ENCODE assay signal across 1 cellular context in the genomic region with DNA sequence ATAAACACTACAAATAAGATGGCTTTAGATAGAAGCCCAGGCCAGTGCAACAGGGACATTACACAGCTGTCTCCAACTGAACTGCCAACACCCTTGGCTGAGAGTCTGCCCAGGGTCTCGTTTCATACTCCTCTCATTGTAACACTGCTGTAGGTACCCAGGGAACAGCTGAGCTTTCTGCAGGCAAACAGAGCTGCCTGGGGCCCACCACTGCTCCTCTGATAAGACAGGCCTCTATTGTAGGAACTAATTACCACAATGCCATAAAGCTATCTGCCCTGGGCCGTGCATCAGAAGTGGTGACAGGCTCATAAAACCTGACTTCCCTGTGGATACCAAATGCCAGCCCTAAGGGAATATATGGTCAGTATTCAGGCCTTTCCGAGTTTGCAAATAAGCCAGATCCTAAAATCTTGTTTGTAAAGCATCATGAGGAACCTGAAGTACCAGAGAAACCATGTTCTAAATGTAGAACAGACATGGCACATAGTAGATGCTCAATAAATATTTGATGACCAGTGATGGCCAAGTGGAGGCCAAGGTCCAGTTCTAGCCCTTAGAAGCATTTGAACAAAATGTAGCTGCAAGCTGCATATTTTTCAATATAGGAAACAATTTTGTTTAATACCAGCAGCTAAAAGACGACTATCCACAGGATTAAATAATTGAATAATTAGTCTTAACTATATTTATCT.
TF ChIP-seq lines count a peak whose summit lies in the region.

No MANE protein-coding gene starts in this region.

TF ChIP-seq in HEK293, 187 proteins besides CTCF, POLR2A, EP300 and RAD21 (continued from another document and continues in another):
- TF ChIP-seq OVOL3 (tag by site-specific recombination; IDR thresholded peaks at IDR 0.05) = peak; percentile 49; the same call in 1 of the 2 replicates
- TF ChIP-seq, protein P1, sequence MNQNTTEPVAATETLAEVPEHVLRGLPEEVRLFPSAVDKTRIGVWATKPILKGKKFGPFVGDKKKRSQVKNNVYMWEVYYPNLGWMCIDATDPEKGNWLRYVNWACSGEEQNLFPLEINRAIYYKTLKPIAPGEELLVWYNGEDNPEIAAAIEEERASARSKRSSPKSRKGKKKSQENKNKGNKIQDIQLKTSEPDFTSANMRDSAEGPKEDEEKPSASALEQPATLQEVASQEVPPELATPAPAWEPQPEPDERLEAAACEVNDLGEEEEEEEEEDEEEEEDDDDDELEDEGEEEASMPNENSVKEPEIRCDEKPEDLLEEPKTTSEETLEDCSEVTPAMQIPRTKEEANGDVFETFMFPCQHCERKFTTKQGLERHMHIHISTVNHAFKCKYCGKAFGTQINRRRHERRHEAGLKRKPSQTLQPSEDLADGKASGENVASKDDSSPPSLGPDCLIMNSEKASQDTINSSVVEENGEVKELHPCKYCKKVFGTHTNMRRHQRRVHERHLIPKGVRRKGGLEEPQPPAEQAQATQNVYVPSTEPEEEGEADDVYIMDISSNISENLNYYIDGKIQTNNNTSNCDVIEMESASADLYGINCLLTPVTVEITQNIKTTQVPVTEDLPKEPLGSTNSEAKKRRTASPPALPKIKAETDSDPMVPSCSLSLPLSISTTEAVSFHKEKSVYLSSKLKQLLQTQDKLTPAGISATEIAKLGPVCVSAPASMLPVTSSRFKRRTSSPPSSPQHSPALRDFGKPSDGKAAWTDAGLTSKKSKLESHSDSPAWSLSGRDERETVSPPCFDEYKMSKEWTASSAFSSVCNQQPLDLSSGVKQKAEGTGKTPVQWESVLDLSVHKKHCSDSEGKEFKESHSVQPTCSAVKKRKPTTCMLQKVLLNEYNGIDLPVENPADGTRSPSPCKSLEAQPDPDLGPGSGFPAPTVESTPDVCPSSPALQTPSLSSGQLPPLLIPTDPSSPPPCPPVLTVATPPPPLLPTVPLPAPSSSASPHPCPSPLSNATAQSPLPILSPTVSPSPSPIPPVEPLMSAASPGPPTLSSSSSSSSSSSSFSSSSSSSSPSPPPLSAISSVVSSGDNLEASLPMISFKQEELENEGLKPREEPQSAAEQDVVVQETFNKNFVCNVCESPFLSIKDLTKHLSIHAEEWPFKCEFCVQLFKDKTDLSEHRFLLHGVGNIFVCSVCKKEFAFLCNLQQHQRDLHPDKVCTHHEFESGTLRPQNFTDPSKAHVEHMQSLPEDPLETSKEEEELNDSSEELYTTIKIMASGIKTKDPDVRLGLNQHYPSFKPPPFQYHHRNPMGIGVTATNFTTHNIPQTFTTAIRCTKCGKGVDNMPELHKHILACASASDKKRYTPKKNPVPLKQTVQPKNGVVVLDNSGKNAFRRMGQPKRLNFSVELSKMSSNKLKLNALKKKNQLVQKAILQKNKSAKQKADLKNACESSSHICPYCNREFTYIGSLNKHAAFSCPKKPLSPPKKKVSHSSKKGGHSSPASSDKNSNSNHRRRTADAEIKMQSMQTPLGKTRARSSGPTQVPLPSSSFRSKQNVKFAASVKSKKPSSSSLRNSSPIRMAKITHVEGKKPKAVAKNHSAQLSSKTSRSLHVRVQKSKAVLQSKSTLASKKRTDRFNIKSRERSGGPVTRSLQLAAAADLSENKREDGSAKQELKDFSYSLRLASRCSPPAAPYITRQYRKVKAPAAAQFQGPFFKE (tag by site-specific recombination; IDR thresholded peaks at IDR 0.05; ENCODE audit: borderline replicate concordance) = no peak
- TF ChIP-seq, protein P2, sequence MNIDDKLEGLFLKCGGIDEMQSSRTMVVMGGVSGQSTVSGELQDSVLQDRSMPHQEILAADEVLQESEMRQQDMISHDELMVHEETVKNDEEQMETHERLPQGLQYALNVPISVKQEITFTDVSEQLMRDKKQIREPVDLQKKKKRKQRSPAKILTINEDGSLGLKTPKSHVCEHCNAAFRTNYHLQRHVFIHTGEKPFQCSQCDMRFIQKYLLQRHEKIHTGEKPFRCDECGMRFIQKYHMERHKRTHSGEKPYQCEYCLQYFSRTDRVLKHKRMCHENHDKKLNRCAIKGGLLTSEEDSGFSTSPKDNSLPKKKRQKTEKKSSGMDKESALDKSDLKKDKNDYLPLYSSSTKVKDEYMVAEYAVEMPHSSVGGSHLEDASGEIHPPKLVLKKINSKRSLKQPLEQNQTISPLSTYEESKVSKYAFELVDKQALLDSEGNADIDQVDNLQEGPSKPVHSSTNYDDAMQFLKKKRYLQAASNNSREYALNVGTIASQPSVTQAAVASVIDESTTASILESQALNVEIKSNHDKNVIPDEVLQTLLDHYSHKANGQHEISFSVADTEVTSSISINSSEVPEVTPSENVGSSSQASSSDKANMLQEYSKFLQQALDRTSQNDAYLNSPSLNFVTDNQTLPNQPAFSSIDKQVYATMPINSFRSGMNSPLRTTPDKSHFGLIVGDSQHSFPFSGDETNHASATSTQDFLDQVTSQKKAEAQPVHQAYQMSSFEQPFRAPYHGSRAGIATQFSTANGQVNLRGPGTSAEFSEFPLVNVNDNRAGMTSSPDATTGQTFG (tag by site-specific recombination; IDR thresholded peaks at IDR 0.05; ENCODE audit: borderline replicate concordance) = no peak
- TF ChIP-seq ZNF707 (tag by site-specific recombination; IDR thresholded peaks at IDR 0.05) = no peak
- TF ChIP-seq YY1 (tag by site-specific recombination; IDR thresholded peaks at IDR 0.05) = no peak; the same call in 1 of the 2 replicates
- TF ChIP-seq, protein P3, sequence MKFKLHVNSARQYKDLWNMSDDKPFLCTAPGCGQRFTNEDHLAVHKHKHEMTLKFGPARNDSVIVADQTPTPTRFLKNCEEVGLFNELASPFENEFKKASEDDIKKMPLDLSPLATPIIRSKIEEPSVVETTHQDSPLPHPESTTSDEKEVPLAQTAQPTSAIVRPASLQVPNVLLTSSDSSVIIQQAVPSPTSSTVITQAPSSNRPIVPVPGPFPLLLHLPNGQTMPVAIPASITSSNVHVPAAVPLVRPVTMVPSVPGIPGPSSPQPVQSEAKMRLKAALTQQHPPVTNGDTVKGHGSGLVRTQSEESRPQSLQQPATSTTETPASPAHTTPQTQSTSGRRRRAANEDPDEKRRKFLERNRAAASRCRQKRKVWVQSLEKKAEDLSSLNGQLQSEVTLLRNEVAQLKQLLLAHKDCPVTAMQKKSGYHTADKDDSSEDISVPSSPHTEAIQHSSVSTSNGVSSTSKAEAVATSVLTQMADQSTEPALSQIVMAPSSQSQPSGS (tag by site-specific recombination; IDR thresholded peaks at IDR 0.05; ENCODE audit: low read depth) = 0 out of 2 replicates have a peak, but pooled peaks have one; percentile 40
- no peak for TF ChIP-seq MYNN (tag by site-specific recombination; IDR thresholded peaks at IDR 0.05; ENCODE audit: borderline replicate concordance)
- TF ChIP-seq ZFP69B (tag by site-specific recombination; IDR thresholded peaks at IDR 0.05) = peak; percentile 96
- no peak for TF ChIP-seq ZNF555 (tag by site-specific recombination; conservative IDR thresholded peaks at IDR 0.05)
- TF ChIP-seq ZNF341 (tag by site-specific recombination; IDR thresholded peaks at IDR 0.05; ENCODE audit: low read depth) = peak; percentile 85
- TF ChIP-seq, protein P4, sequence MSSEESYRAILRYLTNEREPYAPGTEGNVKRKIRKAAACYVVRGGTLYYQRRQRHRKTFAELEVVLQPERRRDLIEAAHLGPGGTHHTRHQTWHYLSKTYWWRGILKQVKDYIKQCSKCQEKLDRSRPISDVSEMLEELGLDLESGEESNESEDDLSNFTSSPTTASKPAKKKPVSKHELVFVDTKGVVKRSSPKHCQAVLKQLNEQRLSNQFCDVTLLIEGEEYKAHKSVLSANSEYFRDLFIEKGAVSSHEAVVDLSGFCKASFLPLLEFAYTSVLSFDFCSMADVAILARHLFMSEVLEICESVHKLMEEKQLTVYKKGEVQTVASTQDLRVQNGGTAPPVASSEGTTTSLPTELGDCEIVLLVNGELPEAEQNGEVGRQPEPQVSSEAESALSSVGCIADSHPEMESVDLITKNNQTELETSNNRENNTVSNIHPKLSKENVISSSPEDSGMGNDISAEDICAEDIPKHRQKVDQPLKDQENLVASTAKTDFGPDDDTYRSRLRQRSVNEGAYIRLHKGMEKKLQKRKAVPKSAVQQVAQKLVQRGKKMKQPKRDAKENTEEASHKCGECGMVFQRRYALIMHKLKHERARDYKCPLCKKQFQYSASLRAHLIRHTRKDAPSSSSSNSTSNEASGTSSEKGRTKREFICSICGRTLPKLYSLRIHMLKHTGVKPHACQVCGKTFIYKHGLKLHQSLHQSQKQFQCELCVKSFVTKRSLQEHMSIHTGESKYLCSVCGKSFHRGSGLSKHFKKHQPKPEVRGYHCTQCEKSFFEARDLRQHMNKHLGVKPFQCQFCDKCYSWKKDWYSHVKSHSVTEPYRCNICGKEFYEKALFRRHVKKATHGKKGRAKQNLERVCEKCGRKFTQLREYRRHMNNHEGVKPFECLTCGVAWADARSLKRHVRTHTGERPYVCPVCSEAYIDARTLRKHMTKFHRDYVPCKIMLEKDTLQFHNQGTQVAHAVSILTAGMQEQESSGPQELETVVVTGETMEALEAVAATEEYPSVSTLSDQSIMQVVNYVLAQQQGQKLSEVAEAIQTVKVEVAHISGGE (tag by site-specific recombination; conservative IDR thresholded peaks at IDR 0.05; ENCODE audit: low read depth) = no peak
- 0 out of 2 replicates have a peak, but pooled peaks have one; percentile 41 for TF ChIP-seq IKZF3 (tag by site-specific recombination; IDR thresholded peaks at IDR 0.05)
- TF ChIP-seq ZNF610 (tag by site-specific recombination; IDR thresholded peaks at IDR 0.05; ENCODE audit: borderline replicate concordance) = peak; percentile 57
- TF ChIP-seq ZXDB (tag by site-specific recombination; IDR thresholded peaks at IDR 0.05) = 0 out of 2 replicates have a peak, but pooled peaks have one; percentile 17
- TF ChIP-seq, protein P5, sequence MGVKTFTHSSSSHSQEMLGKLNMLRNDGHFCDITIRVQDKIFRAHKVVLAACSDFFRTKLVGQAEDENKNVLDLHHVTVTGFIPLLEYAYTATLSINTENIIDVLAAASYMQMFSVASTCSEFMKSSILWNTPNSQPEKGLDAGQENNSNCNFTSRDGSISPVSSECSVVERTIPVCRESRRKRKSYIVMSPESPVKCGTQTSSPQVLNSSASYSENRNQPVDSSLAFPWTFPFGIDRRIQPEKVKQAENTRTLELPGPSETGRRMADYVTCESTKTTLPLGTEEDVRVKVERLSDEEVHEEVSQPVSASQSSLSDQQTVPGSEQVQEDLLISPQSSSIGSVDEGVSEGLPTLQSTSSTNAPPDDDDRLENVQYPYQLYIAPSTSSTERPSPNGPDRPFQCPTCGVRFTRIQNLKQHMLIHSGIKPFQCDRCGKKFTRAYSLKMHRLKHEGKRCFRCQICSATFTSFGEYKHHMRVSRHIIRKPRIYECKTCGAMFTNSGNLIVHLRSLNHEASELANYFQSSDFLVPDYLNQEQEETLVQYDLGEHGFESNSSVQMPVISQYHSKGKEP (tag by site-specific recombination; IDR thresholded peaks at IDR 0.05) = peak; percentile 54; the same call in 1 of the 2 replicates
- TF ChIP-seq ZNF664 (tag by site-specific recombination; IDR thresholded peaks at IDR 0.05) = peak; percentile 100
- TF ChIP-seq, protein P6, sequence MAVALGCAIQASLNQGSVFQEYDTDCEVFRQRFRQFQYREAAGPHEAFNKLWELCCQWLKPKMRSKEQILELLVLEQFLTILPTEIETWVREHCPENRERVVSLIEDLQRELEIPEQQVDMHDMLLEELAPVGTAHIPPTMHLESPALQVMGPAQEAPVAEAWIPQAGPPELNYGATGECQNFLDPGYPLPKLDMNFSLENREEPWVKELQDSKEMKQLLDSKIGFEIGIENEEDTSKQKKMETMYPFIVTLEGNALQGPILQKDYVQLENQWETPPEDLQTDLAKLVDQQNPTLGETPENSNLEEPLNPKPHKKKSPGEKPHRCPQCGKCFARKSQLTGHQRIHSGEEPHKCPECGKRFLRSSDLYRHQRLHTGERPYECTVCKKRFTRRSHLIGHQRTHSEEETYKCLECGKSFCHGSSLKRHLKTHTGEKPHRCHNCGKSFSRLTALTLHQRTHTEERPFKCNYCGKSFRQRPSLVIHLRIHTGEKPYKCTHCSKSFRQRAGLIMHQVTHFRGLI (tag by site-specific recombination; IDR thresholded peaks at IDR 0.05) = peak; percentile 53; the same call in 1 of the 2 replicates
- TF ChIP-seq ZNF155 (tag by site-specific recombination; IDR thresholded peaks at IDR 0.05) = no peak
- no peak for TF ChIP-seq ZNF549 (tag by site-specific recombination; IDR thresholded peaks at IDR 0.05)
- peak; percentile 47; the same call in 1 of the 2 replicates for TF ChIP-seq MZF1 (tag by site-specific recombination; IDR thresholded peaks at IDR 0.05; ENCODE audit: borderline replicate concordance)
- peak; percentile 83; the same call in 1 of the 2 replicates for TF ChIP-seq ZNF423 (tag by site-specific recombination; IDR thresholded peaks at IDR 0.05)
- peak; percentile 84 for TF ChIP-seq ZNF561 (tag by site-specific recombination; IDR thresholded peaks at IDR 0.05; ENCODE audit: borderline replicate concordance)
- TF ChIP-seq ZFP3 (tag by site-specific recombination; IDR thresholded peaks at IDR 0.05; ENCODE audit: low read depth) = no peak
- TF ChIP-seq, protein P7, sequence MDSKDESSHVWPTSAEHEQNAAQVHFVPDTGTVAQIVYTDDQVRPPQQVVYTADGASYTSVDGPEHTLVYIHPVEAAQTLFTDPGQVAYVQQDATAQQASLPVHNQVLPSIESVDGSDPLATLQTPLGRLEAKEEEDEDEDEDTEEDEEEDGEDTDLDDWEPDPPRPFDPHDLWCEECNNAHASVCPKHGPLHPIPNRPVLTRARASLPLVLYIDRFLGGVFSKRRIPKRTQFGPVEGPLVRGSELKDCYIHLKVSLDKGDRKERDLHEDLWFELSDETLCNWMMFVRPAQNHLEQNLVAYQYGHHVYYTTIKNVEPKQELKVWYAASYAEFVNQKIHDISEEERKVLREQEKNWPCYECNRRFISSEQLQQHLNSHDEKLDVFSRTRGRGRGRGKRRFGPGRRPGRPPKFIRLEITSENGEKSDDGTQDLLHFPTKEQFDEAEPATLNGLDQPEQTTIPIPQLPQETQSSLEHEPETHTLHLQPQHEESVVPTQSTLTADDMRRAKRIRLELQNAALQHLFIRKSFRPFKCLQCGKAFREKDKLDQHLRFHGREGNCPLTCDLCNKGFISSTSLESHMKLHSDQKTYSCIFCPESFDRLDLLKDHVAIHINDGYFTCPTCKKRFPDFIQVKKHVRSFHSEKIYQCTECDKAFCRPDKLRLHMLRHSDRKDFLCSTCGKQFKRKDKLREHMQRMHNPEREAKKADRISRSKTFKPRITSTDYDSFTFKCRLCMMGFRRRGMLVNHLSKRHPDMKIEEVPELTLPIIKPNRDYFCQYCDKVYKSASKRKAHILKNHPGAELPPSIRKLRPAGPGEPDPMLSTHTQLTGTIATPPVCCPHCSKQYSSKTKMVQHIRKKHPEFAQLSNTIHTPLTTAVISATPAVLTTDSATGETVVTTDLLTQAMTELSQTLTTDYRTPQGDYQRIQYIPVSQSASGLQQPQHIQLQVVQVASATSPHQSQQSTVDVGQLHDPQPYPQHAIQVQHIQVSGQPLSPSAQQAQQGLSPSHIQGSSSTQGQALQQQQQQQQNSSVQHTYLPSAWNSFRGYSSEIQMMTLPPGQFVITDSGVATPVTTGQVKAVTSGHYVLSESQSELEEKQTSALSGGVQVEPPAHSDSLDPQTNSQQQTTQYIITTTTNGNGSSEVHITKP (tag by site-specific recombination; IDR thresholded peaks at IDR 0.05) = peak; percentile 30; the same call in 1 of the 2 replicates
- no peak for TF ChIP-seq ZNF223 (tag by site-specific recombination; IDR thresholded peaks at IDR 0.05)
- TF ChIP-seq ZIC2 (tag by site-specific recombination; IDR thresholded peaks at IDR 0.05) = peak; percentile 96
- TF ChIP-seq ZNF791 (tag by site-specific recombination; IDR thresholded peaks at IDR 0.05) = no peak
- TF ChIP-seq, protein P8, sequence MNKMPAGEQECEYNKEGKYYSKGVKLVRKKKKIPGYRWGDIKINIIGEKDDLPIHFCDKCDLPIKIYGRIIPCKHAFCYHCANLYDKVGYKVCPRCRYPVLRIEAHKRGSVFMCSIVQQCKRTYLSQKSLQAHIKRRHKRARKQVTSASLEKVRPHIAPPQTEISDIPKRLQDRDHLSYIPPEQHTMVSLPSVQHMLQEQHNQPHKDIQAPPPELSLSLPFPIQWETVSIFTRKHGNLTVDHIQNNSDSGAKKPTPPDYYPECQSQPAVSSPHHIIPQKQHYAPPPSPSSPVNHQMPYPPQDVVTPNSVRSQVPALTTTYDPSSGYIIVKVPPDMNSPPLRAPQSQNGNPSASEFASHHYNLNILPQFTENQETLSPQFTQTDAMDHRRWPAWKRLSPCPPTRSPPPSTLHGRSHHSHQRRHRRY (tag by site-specific recombination; IDR thresholded peaks at IDR 0.05) = peak; percentile 85; the same call in 1 of the 2 replicates
